13 cellular contexts compared by ENCODE assay signal in genomic region chr7:7190142-7190541, GRCh38. TPM values are rescaled to one million over a fixed set of nuclear protein-coding genes. Genes with fewer than 3 reads are reported as not detected.
DNase-seq lines count a peak whose midpoint lies in the region; ATAC-seq and TF ChIP-seq lines count a peak whose summit lies in the region.
"Had no signal": no experiment of that assay in that cellular context is flagged by ENCODE, and none has a peak within 500 bp of the region (broad histone marks: within the 10 kb centered on the region; RNA-seq: fewer than 3 reads in every experiment).

No MANE protein-coding gene starts in this region.

- peaks cover 88% of the 10 kb centered on the region for H3K79me2 ChIP-seq in SK-N-SH (ENCODE audit: insufficient read depth)
- H3K79me2 ChIP-seq in smooth muscle cell (ENCODE audit: low read depth), result peaks cover 95% of the 10 kb centered on the region

- H3K9ac ChIP-seq in SK-N-SH (no peak overlapping the region), smooth muscle cell (ENCODE audit: low read depth) (no peak overlapping the region)

- POLR2A ChIA-PET in SK-N-SH (lab: Yijun Ruan, JAX), result no interaction called here

- H3K4me1 Mint-ChIP-seq in activated naive CD8-positive, alpha-beta T cell (ENCODE audit: low read depth), result peaks cover 46% of the 10 kb centered on the region
- peaks cover 45% of the 10 kb centered on the region for H3K4me1 Mint-ChIP-seq in activated naive CD8-positive, alpha-beta T cell treated with anti-CD3 and anti-CD28 coated beads for 36 hours

- H4K20me1 ChIP-seq in SK-N-SH (ENCODE audit: insufficient read depth) (peaks cover 8% of the 10 kb centered on the region; the same call in 1 of the 2 replicates), smooth muscle cell (ENCODE audit: low read depth) (peaks cover 23% of the 10 kb centered on the region)

- H3K9me2 ChIP-seq in SK-N-SH, result no peaks in the 10 kb centered on the region

- H3K4me2 ChIP-seq in SK-N-SH, result no peak overlapping the region
- peak overlapping the region; percentile 73 for H3K4me2 ChIP-seq in smooth muscle cell

- H3K27me3 ChIP-seq in SK-N-SH (ENCODE audit: insufficient read depth) (no peaks in the 10 kb centered on the region), smooth muscle cell (ENCODE audit: low read depth) (no peaks in the 10 kb centered on the region)

- no peak for TF ChIP-seq EP300 in SK-N-SH (IDR thresholded peaks at IDR 0.05; ENCODE audit: borderline replicate concordance in 1 of 2, low read depth in 1 of 2, low read length in 1 of 2)

- no peak for ATAC-seq in GM21529 (IDR thresholded peaks at IDR 0.05; ENCODE audit: unreplicated experiment)
- ATAC-seq: T-helper 17 cell had no signal

- TF ChIP-seq CTCF in SK-N-SH (IDR thresholded peaks at IDR 0.05) (no peak), smooth muscle cell (IDR thresholded peaks at IDR 0.05; ENCODE audit: borderline replicate concordance, insufficient read depth, poor library complexity, severe bottlenecking) (no peak)

- CTCF ChIA-PET in SK-N-SH (lab: Yijun Ruan, JAX), result interaction anchor here (1.7 kb wide), 1 partner anchor 19 kb away, joined by 4 read pairs; no protein-coding TSS in a partner anchor

- H3K27ac ChIP-seq in SK-N-SH (ENCODE audit: low read depth in 2 of 2, low read length in 1 of 2) (peak overlapping the region in 1 of 2 experiments; percentile 11; a peak in 2 of 4 replicates), smooth muscle cell (ENCODE audit: low read depth) (peak overlapping the region; percentile 51)

- no peak for TF ChIP-seq RAD21 in SK-N-SH (IDR thresholded peaks at IDR 0.05; ENCODE audit: low read length)

- peaks cover 6% of the 10 kb centered on the region for H3K36me3 Mint-ChIP-seq in activated naive CD8-positive, alpha-beta T cell
- peaks cover 34% of the 10 kb centered on the region for H3K36me3 Mint-ChIP-seq in activated naive CD8-positive, alpha-beta T cell treated with anti-CD3 and anti-CD28 coated beads for 36 hours

- no peaks in the 10 kb centered on the region for H3K27me3 Mint-ChIP-seq in activated naive CD8-positive, alpha-beta T cell
- H3K27me3 Mint-ChIP-seq in activated naive CD8-positive, alpha-beta T cell treated with anti-CD3 and anti-CD28 coated beads for 36 hours, result no peaks in the 10 kb centered on the region
- H3K27me3 Mint-ChIP-seq: activated CD4-positive, alpha-beta memory T cell treated with anti-CD3 and anti-CD28 coated beads for 36 hours; T-helper 17 cell had no signal

- peak overlapping the region; percentile 46 for H3K27ac Mint-ChIP-seq in activated naive CD8-positive, alpha-beta T cell
- no peak overlapping the region for H3K27ac Mint-ChIP-seq in activated naive CD8-positive, alpha-beta T cell treated with anti-CD3 and anti-CD28 coated beads for 36 hours
- H3K27ac Mint-ChIP-seq: activated CD4-positive, alpha-beta memory T cell treated with anti-CD3 and anti-CD28 coated beads for 36 hours; T-helper 17 cell had no signal

- H3K36me3 ChIP-seq in SK-N-SH (replicated peaks in 1 of 2; ENCODE audit: control insufficient read depth in 1 of 2, insufficient read depth in 2 of 2, low read length in 1 of 2) (peaks cover 0 to 5% of the 10 kb centered on the region in 2 experiments), smooth muscle cell (ENCODE audit: low read depth) (no peaks in the 10 kb centered on the region)

- H3F3A ChIP-seq in SK-N-SH (replicated peaks; ENCODE audit: insufficient read depth) (peaks cover 4% of the 10 kb centered on the region), smooth muscle cell (ENCODE audit: low read depth) (no peaks in the 10 kb centered on the region)

- H3K4me3 ChIP-seq in SK-N-SH (ENCODE audit: low read depth in 2 of 2, low read length in 1 of 2), result no peak overlapping the region
- peak overlapping the region; percentile 18 for H3K4me3 ChIP-seq in smooth muscle cell

- peaks cover 6 to 12% of the 10 kb centered on the region in 2 experiments; a peak in 3 of 4 replicates for H3K4me1 ChIP-seq in SK-N-SH (ENCODE audit: control insufficient read depth in 1 of 2, insufficient read depth in 2 of 2, low read depth in 1 of 2, low read length in 1 of 2)
- peaks cover 12% of the 10 kb centered on the region for H3K4me1 ChIP-seq in smooth muscle cell (ENCODE audit: low read depth)

- DNase-seq in activated naive CD8-positive, alpha-beta T cell treated with anti-CD3 and anti-CD28 coated beads for 36 hours, result no peak
- DNase-seq in SK-N-SH (peak; percentile 22), hepatic stellate cell (ENCODE audit: low spot score) (peak; percentile 26), smooth muscle cell (lab: John Stamatoyannopoulos, UW; ENCODE audit: unreplicated experiment) (no peak), NCI-H510A treated with DMSO at 0.1 percent for 48 hours (lab: John Stamatoyannopoulos, UW) (no peak), occipital lobe (lab: John Stamatoyannopoulos, UW) (no peak)
- DNase-seq: activated CD4-positive, alpha-beta memory T cell treated with anti-CD3 and anti-CD28 coated beads for 36 hours; activated naive CD4-positive, alpha-beta T cell treated with anti-CD3 and anti-CD28 coated beads, Interleukin-2, amount 50 U/mL, for 16 hours; NCI-H1930; stimulated activated naive CD4-positive, alpha-beta T cell treated with Interleukin-2 at 50 U/mL for 16 hours; T-helper 17 cell had no signal

- WGBS in SK-N-SH (ENCODE audit: low lambda C conversion rate), result 67% methylated on average over 5 of the region's 5 CpGs
- WGBS in smooth muscle cell (ENCODE audit: low lambda C conversion rate), result 7% methylated on average over 5 of the region's 5 CpGs

- H3K9me3 Mint-ChIP-seq in activated naive CD8-positive, alpha-beta T cell (ENCODE audit: low read depth), result no peaks in the 10 kb centered on the region
- peaks cover 24% of the 10 kb centered on the region for H3K9me3 Mint-ChIP-seq in activated naive CD8-positive, alpha-beta T cell treated with anti-CD3 and anti-CD28 coated beads for 36 hours

- H3K4me3 Mint-ChIP-seq in activated naive CD8-positive, alpha-beta T cell, result no peak overlapping the region
- H3K4me3 Mint-ChIP-seq in activated naive CD8-positive, alpha-beta T cell treated with anti-CD3 and anti-CD28 coated beads for 36 hours, result no peak overlapping the region
- H3K4me3 Mint-ChIP-seq: activated CD4-positive, alpha-beta memory T cell treated with anti-CD3 and anti-CD28 coated beads for 36 hours; T-helper 17 cell had no signal

- H2AFZ ChIP-seq in SK-N-SH (ENCODE audit: low read depth) (no peak overlapping the region), smooth muscle cell (ENCODE audit: low read depth) (no peak overlapping the region)

- no peaks in the 10 kb centered on the region; the same call in 1 of the 2 replicates for H3K9me3 ChIP-seq in SK-N-SH
- no peaks in the 10 kb centered on the region for H3K9me3 ChIP-seq in smooth muscle cell (replicated peaks; ENCODE audit: low read depth)

TF ChIP-seq in SK-N-SH, 30 proteins besides CTCF, POLR2A, EP300 and RAD21 (continues in another document):
- no peak for TF ChIP-seq POLR2AphosphoS5 (IDR thresholded peaks at IDR 0.05; ENCODE audit: low read depth, low read length)
- TF ChIP-seq MAX (IDR thresholded peaks at IDR 0.05; ENCODE audit: low read depth), result no peak
- no peak for TF ChIP-seq RFX5 (IDR thresholded peaks at IDR 0.05; ENCODE audit: low read length)
- TF ChIP-seq FOXM1 (IDR thresholded peaks at IDR 0.05; ENCODE audit: low read depth), result no peak
- TF ChIP-seq ZBTB33 (IDR thresholded peaks at IDR 0.05; ENCODE audit: borderline replicate concordance, low read depth), result peak; percentile 35; the same call in 1 of the 2 replicates
- TF ChIP-seq MXI1 (IDR thresholded peaks at IDR 0.05; ENCODE audit: low read depth, low read length), result no peak; the same call in 1 of the 2 replicates
- peak; percentile 35 for TF ChIP-seq CHD2 (IDR thresholded peaks at IDR 0.05; ENCODE audit: low read length, partially characterized antibody)

RNA-seq across cellular contexts. Expression of gene C1GALT1, which starts 7.8 kb away (rescaled TPM):
- total RNA-seq in activated naive CD8-positive, alpha-beta T cell treated with anti-CD3 and anti-CD28 coated beads for 36 hours, result 10 to 100 TPM; 40.9 to 41.9 TPM
- polyA plus RNA-seq in SK-N-SH (2012; rRNA removed) (15.2 and 16.4 TPM in 2 replicates), smooth muscle cell (20.6 and 25.0 TPM in 2 replicates)
- polyA plus RNA-seq in SK-N-SH (2012; cell fraction: cytosol; rRNA removed), result 21.5 and 25.5 TPM in 2 replicates
- 10.5 and 18.6 TPM in 2 replicates for polyA plus RNA-seq in SK-N-SH (2012; cell fraction: nucleus; rRNA removed)
- total RNA-seq in smooth muscle cell (89.9 and 108 TPM in 2 replicates), occipital lobe (37.7 TPM)

Comparison
In these comparisons a context has a peak if more than half of its experiments do, and no peak if none do; other contexts are left out.
1. DNase-seq: peak in SK-N-SH (single experiment) and hepatic stellate cell (single experiment); none in activated naive CD8-positive, alpha-beta T cell treated with anti-CD3 and anti-CD28 coated beads for 36 hours (single experiment), smooth muscle cell (single experiment), NCI-H510A treated with DMSO at 0.1 percent for 48 hours (single experiment) and occipital lobe (single experiment).